ENCODE assay signal across 1 cellular context in genomic region chr16:4313563-4314531, GRCh38.
TF ChIP-seq lines count a peak whose summit lies in the region.

No MANE protein-coding gene starts in this region.

TF ChIP-seq in WTC11, 78 proteins besides CTCF, POLR2A, EP300 and RAD21 (continued from another document):
- TF ChIP-seq, protein P1, sequence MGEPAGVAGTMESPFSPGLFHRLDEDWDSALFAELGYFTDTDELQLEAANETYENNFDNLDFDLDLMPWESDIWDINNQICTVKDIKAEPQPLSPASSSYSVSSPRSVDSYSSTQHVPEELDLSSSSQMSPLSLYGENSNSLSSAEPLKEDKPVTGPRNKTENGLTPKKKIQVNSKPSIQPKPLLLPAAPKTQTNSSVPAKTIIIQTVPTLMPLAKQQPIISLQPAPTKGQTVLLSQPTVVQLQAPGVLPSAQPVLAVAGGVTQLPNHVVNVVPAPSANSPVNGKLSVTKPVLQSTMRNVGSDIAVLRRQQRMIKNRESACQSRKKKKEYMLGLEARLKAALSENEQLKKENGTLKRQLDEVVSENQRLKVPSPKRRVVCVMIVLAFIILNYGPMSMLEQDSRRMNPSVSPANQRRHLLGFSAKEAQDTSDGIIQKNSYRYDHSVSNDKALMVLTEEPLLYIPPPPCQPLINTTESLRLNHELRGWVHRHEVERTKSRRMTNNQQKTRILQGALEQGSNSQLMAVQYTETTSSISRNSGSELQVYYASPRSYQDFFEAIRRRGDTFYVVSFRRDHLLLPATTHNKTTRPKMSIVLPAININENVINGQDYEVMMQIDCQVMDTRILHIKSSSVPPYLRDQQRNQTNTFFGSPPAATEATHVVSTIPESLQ (CRISPR knock-in tag; IDR thresholded peaks at IDR 0.05), result no peak
- TF ChIP-seq IRF2 (CRISPR knock-in tag; IDR thresholded peaks at IDR 0.05; ENCODE audit: borderline replicate concordance, low read depth) (no peak), ZNF232 (CRISPR knock-in tag; IDR thresholded peaks at IDR 0.05) (no peak), ERG (CRISPR knock-in tag; IDR thresholded peaks at IDR 0.05) (no peak), TCF7 (CRISPR knock-in tag; IDR thresholded peaks at IDR 0.05; ENCODE audit: low read depth) (no peak), USF1 (CRISPR knock-in tag; IDR thresholded peaks at IDR 0.05) (no peak), ETV6 (CRISPR knock-in tag; IDR thresholded peaks at IDR 0.05) (peak; percentile 32; the same call in 1 of the 2 replicates), TEAD4 (CRISPR knock-in tag; IDR thresholded peaks at IDR 0.05) (no peak), TEAD1 (CRISPR knock-in tag; IDR thresholded peaks at IDR 0.05) (no peak), HMGA2 (CRISPR knock-in tag; IDR thresholded peaks at IDR 0.05) (no peak), PREB (CRISPR knock-in tag; IDR thresholded peaks at IDR 0.05; ENCODE audit: borderline replicate concordance) (no peak), TP53 (CRISPR knock-in tag; IDR thresholded peaks at IDR 0.05) (no peak), ELF4 (CRISPR knock-in tag; IDR thresholded peaks at IDR 0.05; ENCODE audit: low read depth) (no peak), GTF2I (CRISPR knock-in tag; conservative IDR thresholded peaks at IDR 0.05) (peak; percentile 97), SP1 (CRISPR knock-in tag; conservative IDR thresholded peaks at IDR 0.05) (no peak), ZNF423 (CRISPR knock-in tag; IDR thresholded peaks at IDR 0.05) (no peak)
- TF ChIP-seq, protein P2, sequence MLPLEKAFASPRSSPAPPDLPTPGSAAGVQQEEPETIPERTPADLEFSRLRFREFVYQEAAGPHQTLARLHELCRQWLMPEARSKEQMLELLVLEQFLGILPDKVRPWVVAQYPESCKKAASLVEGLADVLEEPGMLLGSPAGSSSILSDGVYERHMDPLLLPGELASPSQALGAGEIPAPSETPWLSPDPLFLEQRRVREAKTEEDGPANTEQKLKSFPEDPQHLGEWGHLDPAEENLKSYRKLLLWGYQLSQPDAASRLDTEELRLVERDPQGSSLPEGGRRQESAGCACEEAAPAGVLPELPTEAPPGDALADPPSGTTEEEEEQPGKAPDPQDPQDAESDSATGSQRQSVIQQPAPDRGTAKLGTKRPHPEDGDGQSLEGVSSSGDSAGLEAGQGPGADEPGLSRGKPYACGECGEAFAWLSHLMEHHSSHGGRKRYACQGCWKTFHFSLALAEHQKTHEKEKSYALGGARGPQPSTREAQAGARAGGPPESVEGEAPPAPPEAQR (CRISPR knock-in tag; IDR thresholded peaks at IDR 0.05), result no peak
- TF ChIP-seq, protein P3, sequence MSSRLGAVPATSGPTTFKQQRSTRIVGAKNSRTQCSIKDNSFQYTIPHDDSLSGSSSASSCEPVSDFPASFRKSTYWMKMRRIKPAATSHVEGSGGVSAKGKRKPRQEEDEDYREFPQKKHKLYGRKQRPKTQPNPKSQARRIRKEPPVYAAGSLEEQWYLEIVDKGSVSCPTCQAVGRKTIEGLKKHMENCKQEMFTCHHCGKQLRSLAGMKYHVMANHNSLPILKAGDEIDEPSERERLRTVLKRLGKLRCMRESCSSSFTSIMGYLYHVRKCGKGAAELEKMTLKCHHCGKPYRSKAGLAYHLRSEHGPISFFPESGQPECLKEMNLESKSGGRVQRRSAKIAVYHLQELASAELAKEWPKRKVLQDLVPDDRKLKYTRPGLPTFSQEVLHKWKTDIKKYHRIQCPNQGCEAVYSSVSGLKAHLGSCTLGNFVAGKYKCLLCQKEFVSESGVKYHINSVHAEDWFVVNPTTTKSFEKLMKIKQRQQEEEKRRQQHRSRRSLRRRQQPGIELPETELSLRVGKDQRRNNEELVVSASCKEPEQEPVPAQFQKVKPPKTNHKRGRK (CRISPR knock-in tag; IDR thresholded peaks at IDR 0.05; ENCODE audit: borderline replicate concordance), result no peak
